In the genomic region with DNA sequence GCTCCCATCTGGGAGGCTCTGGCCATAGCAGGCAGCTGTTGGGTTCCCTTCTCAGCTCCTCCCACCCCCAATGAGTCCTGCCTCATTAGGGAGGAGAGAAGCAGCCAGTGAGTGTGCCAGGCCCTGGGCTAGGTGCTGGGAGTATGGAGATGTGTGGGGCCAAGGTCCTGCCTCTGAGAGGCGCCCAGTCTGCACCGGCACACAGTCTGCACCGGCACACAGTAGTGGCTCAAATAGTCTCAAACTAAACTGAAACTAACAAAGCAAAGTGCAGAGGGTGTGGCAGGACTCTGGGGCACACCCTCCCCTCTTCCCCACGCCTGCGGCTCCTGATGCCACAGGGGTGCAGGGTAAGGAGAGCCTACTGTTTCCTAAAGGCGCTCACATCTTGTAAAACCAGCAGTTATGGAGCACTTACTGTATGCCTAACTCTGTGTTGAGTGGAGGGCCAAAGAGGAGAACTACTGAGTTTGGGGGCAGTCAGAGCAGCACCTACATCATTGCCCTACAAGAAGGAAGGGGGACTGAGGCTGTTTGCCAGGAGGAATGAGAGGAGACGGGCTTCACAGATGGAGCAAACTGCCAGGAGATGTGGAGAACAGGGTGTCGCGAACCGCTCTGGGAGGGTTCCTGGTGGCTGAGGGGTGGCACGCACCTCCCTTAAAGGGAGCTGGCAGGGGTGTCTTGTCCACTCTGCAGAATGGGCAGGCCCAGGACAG, we compare ENCODE assay signal across 8 cellular contexts. TPM values are rescaled to one million over a fixed set of nuclear protein-coding genes. Genes with fewer than 3 reads are reported as not detected.
DNase-seq lines count a peak whose midpoint lies in the region; TF ChIP-seq lines count a peak whose summit lies in the region.

No MANE protein-coding gene starts in this region.

- H3K36me3 ChIP-seq in OCI-LY1 (ENCODE audit: insufficient read depth, low read length) (peaks cover 16% of the 10 kb centered on the region; the same call in 1 of the 2 replicates), osteoblast (ENCODE audit: insufficient read depth, low read length) (peaks cover 5% of the 10 kb centered on the region), adrenal gland (replicated peaks in 1 of 2) (no peaks in the 10 kb centered on the region)
- H3K36me3 ChIP-seq in effector memory CD4-positive, alpha-beta T cell (ENCODE audit: control insufficient read depth, insufficient read depth, low read length): peaks cover 22% of the 10 kb centered on the region

- CTCF ChIA-PET in GM10248 (lab: Yijun Ruan, JAX): interaction anchor here (0.7 to 14.7 kb wide), 11 partner anchors 10 to 179 kb away, joined by 3 to 298 read pairs (median 4); a partner anchor contains a TSS

- H4K20me1 ChIP-seq in OCI-LY1 (ENCODE audit: insufficient read depth, low read length) (no peaks in the 10 kb centered on the region), osteoblast (ENCODE audit: insufficient read depth, low read length) (peaks cover 2% of the 10 kb centered on the region)

- DNase-seq in GM12864 (ENCODE audit: low read depth): no peak
- no peak for DNase-seq in effector memory CD4-positive, alpha-beta T cell
- no peak for DNase-seq in osteoblast (ENCODE audit: insufficient read length, low spot score, missing footprints)
- no peak for DNase-seq in DMS79 (lab: John Stamatoyannopoulos, UW)
- no peak for DNase-seq in GM10248 (ENCODE audit: extremely low spot score)
- no peak for DNase-seq in adrenal gland
- DNase-seq in mucosa of gallbladder (ENCODE audit: low spot score): no peak

- H3K27me3 ChIP-seq in OCI-LY1 (ENCODE audit: insufficient read depth, low read length): no peaks in the 10 kb centered on the region
- H3K27me3 ChIP-seq in effector memory CD4-positive, alpha-beta T cell (replicated peaks; ENCODE audit: control insufficient read depth, insufficient read depth, low read length, poor library complexity, severe bottlenecking): no peaks in the 10 kb centered on the region
- H3K27me3 ChIP-seq in osteoblast (ENCODE audit: insufficient read depth, low read length): no peaks in the 10 kb centered on the region
- no peaks in the 10 kb centered on the region for H3K27me3 ChIP-seq in adrenal gland

- peak overlapping the region; percentile 88 for H3K4me3 ChIP-seq in GM12864 (ENCODE audit: low read depth, low read length)
- peak overlapping the region; percentile 72 for H3K4me3 ChIP-seq in OCI-LY1 (ENCODE audit: low read depth, low read length, poor library complexity, severe bottlenecking)
- H3K4me3 ChIP-seq in effector memory CD4-positive, alpha-beta T cell (ENCODE audit: insufficient read depth, low read depth, low read length, poor library complexity, severe bottlenecking): peak overlapping the region; percentile 77
- H3K4me3 ChIP-seq in osteoblast (ENCODE audit: insufficient read depth, low read length): peak overlapping the region; percentile 80
- peak overlapping the region in 1 of 4 donors; percentile 61 for H3K4me3 ChIP-seq in adrenal gland

- H3K9ac ChIP-seq in OCI-LY1 (ENCODE audit: low read length): peak overlapping the region; percentile 82; the same call in 1 of the 2 replicates

- no peaks in the 10 kb centered on the region for H3K9me2 ChIP-seq in OCI-LY1 (ENCODE audit: low read depth, low read length)

- TF ChIP-seq CTCF in GM12864 (IDR thresholded peaks at IDR 0.05; ENCODE audit: low read depth, low read length, missing control alignments): no peak
- TF ChIP-seq CTCF in OCI-LY1 (IDR thresholded peaks at IDR 0.05; ENCODE audit: low read length): no peak
- no peak for TF ChIP-seq CTCF in osteoblast (IDR thresholded peaks at IDR 0.05; ENCODE audit: extremely low read depth, low read depth, low read length)
- no peak for TF ChIP-seq CTCF in GM10248 (IDR thresholded peaks at IDR 0.05; ENCODE audit: control extremely low read depth, extremely low read depth, low read depth, missing control alignments)
- TF ChIP-seq CTCF in adrenal gland (IDR thresholded peaks at IDR 0.05): no peak

- POLR2A ChIA-PET in GM10248 (lab: Yijun Ruan, JAX): interaction anchor here (1.0 kb wide), 2 partner anchors 30 to 33 kb away, joined by 3 read pairs; a partner anchor contains a TSS

- no peaks in the 10 kb centered on the region for H3K79me2 ChIP-seq in OCI-LY1 (ENCODE audit: insufficient read depth, low read length)
- peaks cover 9% of the 10 kb centered on the region for H3K79me2 ChIP-seq in osteoblast (ENCODE audit: insufficient read depth, low read length)

- H3K27ac ChIP-seq in OCI-LY1 (ENCODE audit: low read depth, low read length, poor library complexity, severe bottlenecking) (peak overlapping the region; percentile 53), osteoblast (ENCODE audit: low read depth, low read length) (no peak overlapping the region), adrenal gland (peak overlapping the region in 1 of 5 donors; percentile 86)
- peak overlapping the region; percentile 78 for H3K27ac ChIP-seq in effector memory CD4-positive, alpha-beta T cell (ENCODE audit: insufficient read depth, low read length, poor library complexity, severe bottlenecking)

- H3K4me1 ChIP-seq in OCI-LY1 (ENCODE audit: insufficient read depth, low read length, severe bottlenecking) (peaks cover 32% of the 10 kb centered on the region), osteoblast (ENCODE audit: insufficient read depth, low read length) (peaks cover 24% of the 10 kb centered on the region), adrenal gland (replicated peaks in 1 of 2) (peaks cover 11 to 47% of the 10 kb centered on the region in 2 donors)
- H3K4me1 ChIP-seq in effector memory CD4-positive, alpha-beta T cell (ENCODE audit: control insufficient read depth, insufficient read depth, low read length, poor library complexity, severe bottlenecking): peaks cover 94% of the 10 kb centered on the region

- no peak for TF ChIP-seq POLR2A in adrenal gland (IDR thresholded peaks at IDR 0.05)

- WGBS in adrenal gland, 4 donors: 54 to 70% (median 61%) methylated on average over 7 to 11 of the region's 11 CpGs

- intact Hi-C loops in adrenal gland (cut with DNase I): no loop called here

- H3K4me2 ChIP-seq in OCI-LY1 (ENCODE audit: low read length) (peak overlapping the region; percentile 87), osteoblast (ENCODE audit: insufficient read depth, low read length) (peak overlapping the region; percentile 95)

- peaks cover 3% of the 10 kb centered on the region; the same call in 1 of the 2 replicates for H3F3A ChIP-seq in OCI-LY1 (ENCODE audit: insufficient read depth, low read length)

- H2AFZ ChIP-seq in OCI-LY1 (ENCODE audit: low read length) (no peak overlapping the region), osteoblast (ENCODE audit: low read length) (no peak overlapping the region)

- H3K9me3 ChIP-seq in OCI-LY1 (ENCODE audit: low read length) (no peaks in the 10 kb centered on the region), osteoblast (ENCODE audit: low read depth, low read length) (no peaks in the 10 kb centered on the region), adrenal gland (replicated peaks in 1 of 3) (no peaks in the 10 kb centered on the region)
- no peaks in the 10 kb centered on the region for H3K9me3 ChIP-seq in effector memory CD4-positive, alpha-beta T cell (ENCODE audit: control insufficient read depth, low read length)

RNA-seq across cellular contexts. Expression of a gene that starts 1.0 kb away (rescaled TPM):
- 4.1 and 4.7 TPM in 2 replicates for total RNA-seq in osteoblast
- total RNA-seq in adrenal gland: 10 to 100 TPM in 5 of 8 donors, 1 to 10 TPM in 3; 8.1 to 18.7 (median 10.6) TPM
- 10 to 100 TPM in 1 of 3 donors, 1 to 10 TPM in 2; 2.4 to 27.3 (median 9.8) TPM for polyA plus RNA-seq in adrenal gland
- total RNA-seq in mucosa of gallbladder: 13.6 TPM

RNA-seq across cellular contexts. Expression of a gene that starts 20.0 kb away (rescaled TPM):
- total RNA-seq in osteoblast (5.0 and 5.8 TPM in 2 replicates), adrenal gland (10 to 100 TPM; 16.2 to 49.7 (median 20.9) TPM), mucosa of gallbladder (12.1 TPM)
- 10 to 100 TPM in 2 of 3 donors, 1 to 10 TPM in 1; 10.0 to 41.9 (median 13.4) TPM for polyA plus RNA-seq in adrenal gland

RNA-seq across cellular contexts. Expression of a gene that starts 29.9 kb away (rescaled TPM):
- total RNA-seq in osteoblast (36.2 and 38.6 TPM in 2 replicates), adrenal gland (10 to 100 TPM; 30.6 to 93.3 (median 65.6) TPM), mucosa of gallbladder (81.5 TPM)
- 100 to 1,000 TPM in 2 of 3 donors, 10 to 100 TPM in 1; 42.4 to 160 (median 107) TPM for polyA plus RNA-seq in adrenal gland

RNA-seq across cellular contexts. Expression of a gene that starts 36.9 kb away (rescaled TPM):
- total RNA-seq in osteoblast (3,004 and 3,217 TPM in 2 replicates), adrenal gland (1,000 to 10,000 TPM in 3 of 8 donors, 100 to 1,000 TPM in 5; 623 to 2,904 (median 918) TPM), mucosa of gallbladder (587 TPM)
- 1,000 to 10,000 TPM in 2 of 3 donors, 100 to 1,000 TPM in 1; 588 to 4,628 (median 4,577) TPM for polyA plus RNA-seq in adrenal gland

RNA-seq across cellular contexts. Expression of a gene that starts 47.6 kb away (rescaled TPM):
- total RNA-seq in osteoblast (8.8 and 9.0 TPM in 2 replicates), adrenal gland (10 to 100 TPM; 23.2 to 51.1 (median 39.3) TPM), mucosa of gallbladder (27.1 TPM)
- 10 to 100 TPM; 26.7 to 90.7 (median 73.8) TPM for polyA plus RNA-seq in adrenal gland
